Comparison of ENCODE assay signal across 7 cellular contexts in the genomic region with DNA sequence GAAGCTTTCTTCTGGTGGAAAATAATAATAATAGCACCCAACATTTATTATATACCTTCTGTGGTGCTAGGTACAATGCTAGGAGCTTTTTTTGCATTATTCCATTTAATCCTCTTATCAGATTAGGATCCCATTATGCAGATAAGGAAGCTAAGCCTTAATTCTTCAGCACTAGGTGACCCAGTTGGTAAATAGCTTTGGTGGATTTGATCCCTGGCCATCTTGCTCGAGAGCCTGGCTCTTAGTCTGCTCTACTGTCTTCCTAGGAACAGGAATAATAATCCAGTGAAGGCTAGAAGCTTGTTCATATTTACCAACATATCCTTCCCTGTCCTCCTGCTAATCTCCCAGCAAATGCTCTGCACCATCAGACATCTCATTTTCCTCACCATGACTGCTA.
"Had no signal": no experiment of that assay in that cellular context is flagged by ENCODE, and none has a peak within 500 bp of the region (broad histone marks: within the 10 kb centered on the region; RNA-seq: fewer than 3 reads in every experiment).

No MANE protein-coding gene starts in this region.

- H3K4me3 ChIP-seq: GM23248, HAP-1 had no signal

- H3K4me1 ChIP-seq: HAP-1 had no signal

- H3K36me3 ChIP-seq: HAP-1 had no signal

- DNase-seq: GM23248, GOT3, H7, HFFc6, KBM-7 had no signal

- H3K9ac ChIP-seq: GM23248 had no signal

- H3K27ac ChIP-seq: GM23248, HL-60 had no signal

- H3K9me3 ChIP-seq: HAP-1 had no signal
